12 cellular contexts compared by ENCODE assay signal in genomic region chr13:50914848-50915247, GRCh38. TPM values are rescaled to one million over a fixed set of nuclear protein-coding genes. Genes with fewer than 3 reads are reported as not detected.
A peak's percentile ranks its signal among the peaks of the same experiment; 100 is the strongest.
DNase-seq lines count a peak whose midpoint lies in the region; ATAC-seq, FAIRE-seq and TF ChIP-seq lines count a peak whose summit lies in the region.
"Had no signal": no experiment of that assay in that cellular context is flagged by ENCODE, and none has a peak within 500 bp of the region (broad histone marks: within the 10 kb centered on the region; RNA-seq: fewer than 3 reads in every experiment).

No MANE protein-coding gene starts in this region.

- H3K36me3 Mint-ChIP-seq in IgD-negative memory B cell, result peaks cover 9% of the 10 kb centered on the region

- peak overlapping the region in 3 of 4 donors; percentile 24 to 80 (median 31) for H3K4me3 Mint-ChIP-seq in IgD-negative memory B cell

- no TSS peak for BruUV-seq in GM12878 (replicated peaks; lab: Mats Ljungman, UMichigan)

- CTCF ChIA-PET in GM12878 (lab: Yijun Ruan, JAX), result interaction anchor here (0.6 to 5.8 kb wide), 14 partner anchors 11 to 953 kb away, joined by 3 to 56 read pairs (median 5); partner anchors contain the start of gene TRIM13

- SMC1A ChIA-PET in GM12878 (lab: Charles Lee; ENCODE audit: uncharacterized antibody, unreplicated experiment), result interaction anchor here (0.7 to 4.2 kb wide), 23 partner anchors 12 to 938 kb away, joined by 3 to 57 read pairs (median 4); partner anchors contain the start of gene TRIM13

- H2AFZ ChIP-seq in GM12878 (ENCODE audit: control insufficient read depth, low read depth, low read length), result no peak overlapping the region

- no peaks in the 10 kb centered on the region for H3K36me3 ChIP-seq in GM12878 (ENCODE audit: control insufficient read depth in 2 of 2, insufficient read depth in 2 of 2, low read length in 1 of 2)
- no peaks in the 10 kb centered on the region for H3K36me3 ChIP-seq in skeletal muscle satellite cell (ENCODE audit: insufficient read depth, low read length)

- peaks cover 94% of the 10 kb centered on the region for H3K79me2 ChIP-seq in GM12878 (ENCODE audit: control insufficient read depth, insufficient read depth, low read length)

- peak overlapping the region; percentile 58 to 93 (median 65) for H3K27ac Mint-ChIP-seq in IgD-negative memory B cell

- 0% methylated on average over 1 of the region's 1 CpG for whole genome bisulfite sequencing in GM12878 (ENCODE audit: insufficient coverage, insufficient replicate concordance, low lambda C conversion rate, missing lambda C conversion rate)

- H3K4me2 ChIP-seq in GM12878 (ENCODE audit: control insufficient read depth, insufficient read depth) (peak overlapping the region; percentile 55), skeletal muscle satellite cell (ENCODE audit: low read length) (peak overlapping the region; percentile 19)

- peaks cover 57 to 66% (median 59%) of the 10 kb centered on the region in 3 donors for H3K4me1 Mint-ChIP-seq in IgD-negative memory B cell

- no peak for FAIRE-seq in GM12878 (lab: Jason Lieb, UNC)
- FAIRE-seq: A204.1, TTC549 had no signal

- no peak for TF ChIP-seq POLR2A in GM12878 (IDR thresholded peaks at IDR 0.05; ENCODE audit: low read depth, low read length)

- H3K9me3 ChIP-seq in GM12878 (replicated peaks; ENCODE audit: control insufficient read depth, insufficient read depth, low read length) (no peaks in the 10 kb centered on the region), skeletal muscle satellite cell (replicated peaks; ENCODE audit: low read length) (no peaks in the 10 kb centered on the region)

- DNase-seq in SIG-M5 treated with dmso at 0.1 percent for 504 hours (lab: John Stamatoyannopoulos, UW; ENCODE audit: unreplicated experiment) (peak; percentile 57), SIG-M5 (lab: John Stamatoyannopoulos, UW) (no peak), GM12878 (ENCODE audit: low read depth, low spot score) (no peak), NCI-H446 (lab: John Stamatoyannopoulos, UW) (no peak), superior temporal gyrus (ENCODE audit: extremely low spot score) (no peak), NOMO-1 (lab: John Stamatoyannopoulos, UW; ENCODE audit: unreplicated experiment in 2 of 2) (no peak)
- DNase-seq: NCI-H1417 treated with DMSO at 0.1 percent for 48 hours, nucleus accumbens had no signal

- in situ Hi-C loops in GM12878 (cut with MboI), result loop anchor here (5.0 to 10.0 kb wide), 4 partner anchors 108 to 938 kb away; no protein-coding TSS in a partner anchor

- peaks cover 21% of the 10 kb centered on the region for H3K4me1 ChIP-seq in GM12878 (ENCODE audit: control insufficient read depth, insufficient read depth, low read length)
- H3K4me1 ChIP-seq in skeletal muscle satellite cell (ENCODE audit: control insufficient read depth, insufficient read depth, low read length), result peaks cover 28% of the 10 kb centered on the region

- RAD21 ChIA-PET in GM12878 (lab: Charles Lee; ENCODE audit: unreplicated experiment), result interaction anchor here (0.6 to 5.7 kb wide), 23 partner anchors 15 to 1469 kb away, joined by 3 to 118 read pairs (median 4); partner anchors contain the start of genes SPRYD7 and TRIM13

- intact Hi-C loops in GM12878 (cut with micrococcal nuclease; ENCODE audit: unreplicated experiment), result loop anchor here (5.0 kb wide), 5 partner anchors 383 to 978 kb away; partner anchors contain the start of genes SPRYD7 and TRIM13

- H3K27me3 Mint-ChIP-seq in IgD-negative memory B cell, result no peaks in the 10 kb centered on the region

- H3K4me3 ChIP-seq in GM12878 (peak overlapping the region; percentile 31), skeletal muscle satellite cell (ENCODE audit: low read length) (no peak overlapping the region)

- TF ChIP-seq RAD21 in GM12878 (IDR thresholded peaks at IDR 0.05; ENCODE audit: insufficient read depth, low read depth, low read length), result no peak

- H3K27me3 ChIP-seq in GM12878 (replicated peaks in 1 of 2; ENCODE audit: control insufficient read depth in 2 of 2, insufficient read depth in 2 of 2, low read length in 1 of 2) (no peaks in the 10 kb centered on the region), skeletal muscle satellite cell (ENCODE audit: control insufficient read depth, insufficient read depth, low read length) (no peaks in the 10 kb centered on the region)

- TF ChIP-seq EP300 in GM12878 (IDR thresholded peaks at IDR 0.05; ENCODE audit: borderline replicate concordance in 1 of 2, control insufficient read depth in 1 of 2, low read depth in 2 of 2, low read length in 2 of 2), result peak in 1 of 2 experiments; percentile 62; a peak in 1 of 4 replicates

- peak overlapping the region; percentile 35; the same call in 1 of the 2 replicates for H3K9ac ChIP-seq in GM12878 (ENCODE audit: control insufficient read depth, insufficient read depth, low read length)
- H3K9ac ChIP-seq in skeletal muscle satellite cell (ENCODE audit: low read depth, low read length), result no peak overlapping the region

- peak; percentile 64 for ATAC-seq in GM12878

- H4K20me1 ChIP-seq in GM12878 (ENCODE audit: control insufficient read depth, insufficient read depth), result no peaks in the 10 kb centered on the region

- TF ChIP-seq CTCF in GM12878 (IDR thresholded peaks at IDR 0.05 in 2 of 3, conservative IDR thresholded peaks at IDR 0.05 in 1 of 3; ENCODE audit: control insufficient read depth in 2 of 3, extremely low read depth in 1 of 3, insufficient read depth in 1 of 3, low read depth in 3 of 3, low read length in 3 of 3), result no peak

- POLR2A ChIA-PET in GM12878 (lab: Charles Lee), result interaction anchor here (0.6 to 3.3 kb wide), 8 partner anchors 15 to 979 kb away, joined by 3 to 16 read pairs (median 4); partner anchors contain the start of genes SPRYD7 and TRIM13

- H3K9me3 Mint-ChIP-seq in IgD-negative memory B cell, result no peaks in the 10 kb centered on the region

- peak overlapping the region; percentile 70 for H3K27ac ChIP-seq in GM12878 (ENCODE audit: control insufficient read depth, insufficient read depth)

TF ChIP-seq in GM12878, 131 proteins besides CTCF, POLR2A, EP300 and RAD21 (continues in another document):
- TF ChIP-seq STAT3 (IDR thresholded peaks at IDR 0.05; ENCODE audit: low read depth, low read length), result no peak
- no peak for TF ChIP-seq ZNF687 (IDR thresholded peaks at IDR 0.05)
- peak in 1 of 2 experiments; percentile 13; a peak in 2 of 4 replicates for TF ChIP-seq IKZF2 (IDR thresholded peaks at IDR 0.05)
- 0 out of 2 replicates have a peak, but pooled peaks have one; percentile 58 for TF ChIP-seq ZNF217 (IDR thresholded peaks at IDR 0.05)
- TF ChIP-seq JUNB (IDR thresholded peaks at IDR 0.05), result peak; percentile 23; the same call in 1 of the 2 replicates
- no peak for TF ChIP-seq NBN (IDR thresholded peaks at IDR 0.05)
- peak; percentile 79 for TF ChIP-seq MEF2B (IDR thresholded peaks at IDR 0.05; ENCODE audit: partially characterized antibody, poor library complexity, severe bottlenecking)
- peak; percentile 22; the same call in 1 of the 2 replicates for TF ChIP-seq IKZF1 (conservative IDR thresholded peaks at IDR 0.05)
- TF ChIP-seq RUNX3 (IDR thresholded peaks at IDR 0.05; ENCODE audit: low read length), result peak; percentile 85
- 0 out of 2 replicates have a peak, but pooled peaks have one; percentile 45 for TF ChIP-seq CBFB (IDR thresholded peaks at IDR 0.05; ENCODE audit: low read depth)

RNA-seq across cellular contexts. Expression of gene RNASEH2B, which starts 5.3 kb away (rescaled TPM):
- polyA plus RNA-seq in IgD-negative memory B cell (189 TPM), GM12878 (2011; rRNA removed) (106 and 158 TPM in 2 replicates), GM12878 (2014; fragmentation: Illumina TruSeq; extraction: Trizol) (148 and 164 TPM in 2 replicates), GM12878 (2014; fragmentation: Nextera tagmentation; extraction: Ambion mirVana) (10 to 100 TPM; 64.9 to 73.5 TPM), GM12878 (2014; rRNA removed) (61.6 and 78.7 TPM in 2 replicates), GM12878 (2016; fragmentation: Nextera tagmentation; extraction: Ambion mirVana) (100 to 1,000 TPM; 115 to 140 TPM)
- total RNA-seq in GM12878 (2013; cell fraction: nucleolus; rRNA removed), result 180 and 186 TPM in 2 replicates
- total RNA-seq in GM12878 (2014; rRNA removed) (89.0 and 109 TPM in 2 replicates), GM12878 (2014; rRNA removed; fragmentation: Illumina TruSeq; extraction: Trizol) (126 and 129 TPM in 2 replicates), GM12878 (2021) (70.1 and 71.8 TPM in 2 replicates)
- 40.5 TPM for polyA plus RNA-seq in GM12878 (2011; ENCODE audit: low read depth)
- polyA plus RNA-seq in GM12878 (2011; cell fraction: cytosol; rRNA removed), result 29.8 and 36.2 TPM in 2 replicates
- polyA plus RNA-seq in GM12878 (2011; cell fraction: nucleus; rRNA removed), result 56.4 and 58.2 TPM in 2 replicates
- 64.6 and 76.0 TPM in 2 replicates for polyA plus RNA-seq in GM12878 (2012)
- 50.7 and 57.1 TPM in 2 replicates for polyA minus RNA-seq in GM12878 (2011; rRNA and poly(A)+ RNA removed)
- polyA minus RNA-seq in GM12878 (2011; cell fraction: cytosol; rRNA and poly(A)+ RNA removed), result 11.8 and 15.8 TPM in 2 replicates
- 103 and 164 TPM in 2 replicates for polyA minus RNA-seq in GM12878 (2011; cell fraction: nucleus; rRNA and poly(A)+ RNA removed)
- 31.4 and 37.4 TPM in 2 replicates for total RNA-seq in skeletal muscle satellite cell (2012; rRNA removed)
